ENCODE assay signal across 1 cellular context in the genomic region with DNA sequence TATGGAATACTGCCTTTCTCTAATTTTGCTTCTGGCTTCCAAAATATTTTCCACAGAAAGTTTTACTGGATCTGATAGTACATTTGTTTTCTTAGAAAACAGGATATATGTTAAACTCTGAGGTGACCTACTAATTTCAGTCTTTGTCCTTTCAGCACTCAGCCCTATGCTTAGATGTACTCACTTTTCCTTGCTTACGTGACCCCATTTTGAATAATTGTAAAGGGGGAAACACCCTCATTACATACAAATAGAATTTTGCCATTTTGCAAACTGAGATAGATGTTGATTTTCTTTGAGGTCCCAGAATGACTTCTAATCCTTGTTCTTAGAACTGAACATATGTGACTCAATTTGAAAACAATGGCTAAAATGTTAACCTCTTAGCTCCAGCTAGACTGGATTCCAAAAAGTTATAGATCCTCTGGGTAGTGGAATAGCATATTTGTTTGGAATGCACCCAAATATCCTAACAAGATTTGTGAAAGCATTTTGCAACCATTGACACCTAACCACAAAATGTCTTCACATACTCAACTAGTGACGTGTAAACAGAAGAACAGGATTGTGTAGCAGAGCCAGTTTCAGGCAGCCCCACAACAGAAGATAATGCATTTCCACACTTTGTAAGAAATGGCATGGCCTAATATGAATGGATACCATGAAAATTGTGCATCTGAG.
A peak's percentile ranks its signal among the peaks of the same experiment; 100 is the strongest.
TF ChIP-seq lines count a peak whose summit lies in the region.

No MANE protein-coding gene starts in this region.

TF ChIP-seq in GM12878, 131 proteins besides CTCF, POLR2A, EP300 and RAD21 (continued from another document):
- TF ChIP-seq, protein P1, sequence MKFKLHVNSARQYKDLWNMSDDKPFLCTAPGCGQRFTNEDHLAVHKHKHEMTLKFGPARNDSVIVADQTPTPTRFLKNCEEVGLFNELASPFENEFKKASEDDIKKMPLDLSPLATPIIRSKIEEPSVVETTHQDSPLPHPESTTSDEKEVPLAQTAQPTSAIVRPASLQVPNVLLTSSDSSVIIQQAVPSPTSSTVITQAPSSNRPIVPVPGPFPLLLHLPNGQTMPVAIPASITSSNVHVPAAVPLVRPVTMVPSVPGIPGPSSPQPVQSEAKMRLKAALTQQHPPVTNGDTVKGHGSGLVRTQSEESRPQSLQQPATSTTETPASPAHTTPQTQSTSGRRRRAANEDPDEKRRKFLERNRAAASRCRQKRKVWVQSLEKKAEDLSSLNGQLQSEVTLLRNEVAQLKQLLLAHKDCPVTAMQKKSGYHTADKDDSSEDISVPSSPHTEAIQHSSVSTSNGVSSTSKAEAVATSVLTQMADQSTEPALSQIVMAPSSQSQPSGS (IDR thresholded peaks at IDR 0.05; ENCODE audit: low read length): 0 out of 2 replicates have a peak, but pooled peaks have one; percentile 8
- no peak for TF ChIP-seq SUZ12 (IDR thresholded peaks at IDR 0.05; ENCODE audit: unreplicated experiment)
- TF ChIP-seq JUNB (IDR thresholded peaks at IDR 0.05): peak; percentile 41; the same call in 1 of the 2 replicates
- TF ChIP-seq SRF (IDR thresholded peaks at IDR 0.05; ENCODE audit: low read depth in 2 of 2, low read length in 2 of 2): no peak
- peak; percentile 16; the same call in 1 of the 2 replicates for TF ChIP-seq CREB1 (IDR thresholded peaks at IDR 0.05; ENCODE audit: low read depth)
- no peak for TF ChIP-seq RBBP5 (conservative IDR thresholded peaks at IDR 0.05)
- TF ChIP-seq, protein P2, sequence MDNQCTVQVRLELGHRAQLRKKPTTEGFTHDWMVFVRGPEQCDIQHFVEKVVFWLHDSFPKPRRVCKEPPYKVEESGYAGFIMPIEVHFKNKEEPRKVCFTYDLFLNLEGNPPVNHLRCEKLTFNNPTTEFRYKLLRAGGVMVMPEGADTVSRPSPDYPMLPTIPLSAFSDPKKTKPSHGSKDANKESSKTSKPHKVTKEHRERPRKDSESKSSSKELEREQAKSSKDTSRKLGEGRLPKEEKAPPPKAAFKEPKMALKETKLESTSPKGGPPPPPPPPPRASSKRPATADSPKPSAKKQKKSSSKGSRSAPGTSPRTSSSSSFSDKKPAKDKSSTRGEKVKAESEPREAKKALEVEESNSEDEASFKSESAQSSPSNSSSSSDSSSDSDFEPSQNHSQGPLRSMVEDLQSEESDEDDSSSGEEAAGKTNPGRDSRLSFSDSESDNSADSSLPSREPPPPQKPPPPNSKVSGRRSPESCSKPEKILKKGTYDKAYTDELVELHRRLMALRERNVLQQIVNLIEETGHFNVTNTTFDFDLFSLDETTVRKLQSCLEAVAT (IDR thresholded peaks at IDR 0.05): no peak
- TF ChIP-seq NFIC (IDR thresholded peaks at IDR 0.05; ENCODE audit: low read depth, low read length): 0 out of 2 replicates have a peak, but pooled peaks have one; percentile 40
- TF ChIP-seq MXI1 (IDR thresholded peaks at IDR 0.05; ENCODE audit: low read depth, low read length): no peak
- TF ChIP-seq IKZF2 (IDR thresholded peaks at IDR 0.05): 0 out of 4 replicates have a peak, but pooled peaks of 1 of the 2 experiments have one; percentile 3
- TF ChIP-seq PML (IDR thresholded peaks at IDR 0.05; ENCODE audit: low read length): 0 out of 2 replicates have a peak, but pooled peaks have one; percentile 23
- no peak for TF ChIP-seq KLF5 (IDR thresholded peaks at IDR 0.05; ENCODE audit: partially characterized antibody)
- TF ChIP-seq, protein P3, sequence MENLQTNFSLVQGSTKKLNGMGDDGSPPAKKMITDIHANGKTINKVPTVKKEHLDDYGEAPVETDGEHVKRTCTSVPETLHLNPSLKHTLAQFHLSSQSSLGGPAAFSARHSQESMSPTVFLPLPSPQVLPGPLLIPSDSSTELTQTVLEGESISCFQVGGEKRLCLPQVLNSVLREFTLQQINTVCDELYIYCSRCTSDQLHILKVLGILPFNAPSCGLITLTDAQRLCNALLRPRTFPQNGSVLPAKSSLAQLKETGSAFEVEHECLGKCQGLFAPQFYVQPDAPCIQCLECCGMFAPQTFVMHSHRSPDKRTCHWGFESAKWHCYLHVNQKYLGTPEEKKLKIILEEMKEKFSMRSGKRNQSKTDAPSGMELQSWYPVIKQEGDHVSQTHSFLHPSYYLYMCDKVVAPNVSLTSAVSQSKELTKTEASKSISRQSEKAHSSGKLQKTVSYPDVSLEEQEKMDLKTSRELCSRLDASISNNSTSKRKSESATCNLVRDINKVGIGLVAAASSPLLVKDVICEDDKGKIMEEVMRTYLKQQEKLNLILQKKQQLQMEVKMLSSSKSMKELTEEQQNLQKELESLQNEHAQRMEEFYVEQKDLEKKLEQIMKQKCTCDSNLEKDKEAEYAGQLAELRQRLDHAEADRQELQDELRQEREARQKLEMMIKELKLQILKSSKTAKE (IDR thresholded peaks at IDR 0.05; ENCODE audit: low read depth, poor library complexity, severe bottlenecking): no peak
- no peak for TF ChIP-seq IRF4 (IDR thresholded peaks at IDR 0.05; ENCODE audit: low read depth, low read length)
- TF ChIP-seq RUNX3 (IDR thresholded peaks at IDR 0.05; ENCODE audit: low read length): peak; percentile 51
- TF ChIP-seq PAX5 (IDR thresholded peaks at IDR 0.05; ENCODE audit: borderline replicate concordance, low read depth, low read length): no peak
- TF ChIP-seq MYC (IDR thresholded peaks at IDR 0.05; ENCODE audit: insufficient read depth, insufficient read length, insufficient replicate concordance, low read length, severe bottlenecking): no peak
- 0 out of 2 replicates have a peak, but pooled peaks have one; percentile 12 for TF ChIP-seq IKZF1 (conservative IDR thresholded peaks at IDR 0.05)
- no peak for TF ChIP-seq ATF7 (IDR thresholded peaks at IDR 0.05; ENCODE audit: low read depth)
- no peak for TF ChIP-seq ESRRA (IDR thresholded peaks at IDR 0.05; ENCODE audit: low read length)
- TF ChIP-seq MTA2 (IDR thresholded peaks at IDR 0.05; ENCODE audit: low read depth): no peak
- TF ChIP-seq SMAD1 (IDR thresholded peaks at IDR 0.05; ENCODE audit: low read depth, partially characterized antibody): no peak
- no peak for TF ChIP-seq NBN (IDR thresholded peaks at IDR 0.05)
- no peak for TF ChIP-seq POU2F2 (IDR thresholded peaks at IDR 0.05; ENCODE audit: borderline replicate concordance, low read depth, low read length)
- no peak for TF ChIP-seq ZNF207 (IDR thresholded peaks at IDR 0.05; ENCODE audit: borderline replicate concordance)
- TF ChIP-seq CHD1 (IDR thresholded peaks at IDR 0.05; ENCODE audit: low read depth, low read length): no peak
